In genomic region chr10:129402459-129402858, GRCh38 we compare ENCODE assay signal across 19 cellular contexts.
DNase-seq lines count a peak whose midpoint lies in the region; ATAC-seq and TF ChIP-seq lines count a peak whose summit lies in the region.
"Had no signal": no experiment of that assay in that cellular context is flagged by ENCODE, and none has a peak within 500 bp of the region (broad histone marks: within the 10 kb centered on the region; RNA-seq: fewer than 3 reads in every experiment).

No MANE protein-coding gene starts in this region.

- no peak overlapping the region for H2BK12ac ChIP-seq in neuronal stem cell (ENCODE audit: low read length)

- TF ChIP-seq CTCF in GM23338 (conservative IDR thresholded peaks at IDR 0.05; ENCODE audit: low read depth in 2 of 2): no peak
- no peak for TF ChIP-seq CTCF in endodermal cell (conservative IDR thresholded peaks at IDR 0.05)
- TF ChIP-seq CTCF in spleen (IDR thresholded peaks at IDR 0.05 in 8 of 11, conservative IDR thresholded peaks at IDR 0.05 in 3 of 11): no peak
- no peak for TF ChIP-seq CTCF in PC-3 (conservative IDR thresholded peaks at IDR 0.05; ENCODE audit: low read depth, low read length)

- H4K20me1 ChIP-seq in GM23338 (replicated peaks; ENCODE audit: insufficient read depth) (no peaks in the 10 kb centered on the region), PC-3 (ENCODE audit: low read length) (no peaks in the 10 kb centered on the region)

- H3K27me3 Mint-ChIP-seq in GM23338 (ENCODE audit: insufficient read depth, low read depth, poor library complexity) (no peaks in the 10 kb centered on the region), endodermal cell (ENCODE audit: insufficient read depth) (no peaks in the 10 kb centered on the region)
- no peaks in the 10 kb centered on the region for H3K27me3 Mint-ChIP-seq in activated naive CD4-positive, alpha-beta T cell treated with anti-CD3 and anti-CD28 coated beads, Interleukin-2, amount 10 ng/mL, durations not matched to agents 7 days and 5 days

- H3K23ac ChIP-seq in neuronal stem cell (ENCODE audit: low read depth, low read length, poor library complexity): no peak overlapping the region

- no peak overlapping the region for H4K8ac ChIP-seq in neuronal stem cell (ENCODE audit: low read depth, low read length)

- no peaks in the 10 kb centered on the region for H3K4me1 ChIP-seq in GM23338 (ENCODE audit: insufficient read depth)
- no peaks in the 10 kb centered on the region for H3K4me1 ChIP-seq in endodermal cell (ENCODE audit: control insufficient read depth, insufficient read depth, low read length)
- peaks cover 0 to 2% of the 10 kb centered on the region in 2 donors for H3K4me1 ChIP-seq in neuronal stem cell (ENCODE audit: control insufficient read depth in 2 of 2, insufficient read depth in 1 of 2, low read depth in 1 of 2, low read length in 2 of 2)
- no peaks in the 10 kb centered on the region for H3K4me1 ChIP-seq in spleen
- no peaks in the 10 kb centered on the region for H3K4me1 ChIP-seq in PC-3 (ENCODE audit: insufficient read depth, low read length)

- H3K4me2 ChIP-seq in GM23338 (no peak overlapping the region), neuronal stem cell (ENCODE audit: insufficient read depth, low read length, poor library complexity, severe bottlenecking) (no peak overlapping the region), PC-3 (ENCODE audit: low read length) (no peak overlapping the region)

- H3F3A ChIP-seq in GM23338 (replicated peaks; ENCODE audit: low read depth) (no peaks in the 10 kb centered on the region), PC-3 (ENCODE audit: low read length, unreplicated experiment) (no peaks in the 10 kb centered on the region)

- no peak for TF ChIP-seq POLR2A in spleen (IDR thresholded peaks at IDR 0.05)

- H3K27ac ChIP-seq in GM23338 (ENCODE audit: low read depth) (no peak overlapping the region), endodermal cell (ENCODE audit: low read depth, low read length) (no peak overlapping the region), neuronal stem cell (replicated peaks; ENCODE audit: low read length) (no peak overlapping the region), spleen (no peak overlapping the region), PC-3 (ENCODE audit: low read length) (no peak overlapping the region)
- H3K27ac ChIP-seq: GM23248 had no signal

- WGBS in endodermal cell (ENCODE audit: insufficient coverage in 1 of 2, insufficient read length in 1 of 2), 2 experiments: 85 to 89% methylated on average over 16 of the region's 16 CpGs
- WGBS in neuronal stem cell (ENCODE audit: extremely low coverage in 2 of 2, insufficient read length in 2 of 2, insufficient replicate concordance in 1 of 2), 2 donors: no CpG with 5 or more reads among the region's 16 CpGs
- 72 to 83% (median 80%) methylated on average over 16 of the region's 16 CpGs for WGBS in spleen, 5 donors

- DNase-seq in GM23338 (ENCODE audit: low spot score): no peak
- DNase-seq in endodermal cell: no peak
- no peak for DNase-seq in neuronal stem cell (ENCODE audit: low spot score)
- peak; percentile 37 for DNase-seq in ureter (ENCODE audit: low spot score)
- no peak for DNase-seq in spleen
- DNase-seq in activated naive CD4-positive, alpha-beta T cell treated with anti-CD3 and anti-CD28 coated beads, Interleukin-2, amount 10 ng/mL, durations not matched to agents 7 days and 5 days: no peak
- DNase-seq in PC-3: no peak
- DNase-seq: C1 segment of cervical spinal cord; Calu3; CD4-positive, alpha-beta memory T cell; COR-L47; DMS153; DND-41; EL; GDM1; GM23248; H9 had no signal

- H3K27ac Mint-ChIP-seq in GM23338: no peak overlapping the region
- H3K27ac Mint-ChIP-seq in endodermal cell: peak overlapping the region; percentile 32
- no peak overlapping the region for H3K27ac Mint-ChIP-seq in activated naive CD4-positive, alpha-beta T cell treated with anti-CD3 and anti-CD28 coated beads, Interleukin-2, amount 10 ng/mL, durations not matched to agents 7 days and 5 days
- H3K27ac Mint-ChIP-seq: CD4-positive, alpha-beta memory T cell had no signal

- H3K9me3 Mint-ChIP-seq in GM23338 (no peaks in the 10 kb centered on the region), endodermal cell (no peaks in the 10 kb centered on the region)
- H3K9me3 Mint-ChIP-seq in activated naive CD4-positive, alpha-beta T cell treated with anti-CD3 and anti-CD28 coated beads, Interleukin-2, amount 10 ng/mL, durations not matched to agents 7 days and 5 days: no peaks in the 10 kb centered on the region
- H3K9me3 Mint-ChIP-seq: CD4-positive, alpha-beta memory T cell; H9 had no signal

- H3K27me3 ChIP-seq in GM23338 (ENCODE audit: insufficient read depth) (no peaks in the 10 kb centered on the region), endodermal cell (ENCODE audit: control insufficient read depth, insufficient read depth, low read length, poor library complexity, severe bottlenecking) (no peaks in the 10 kb centered on the region), neuronal stem cell (ENCODE audit: control insufficient read depth in 3 of 3, insufficient read depth in 3 of 3, low read depth in 1 of 3, low read length in 3 of 3) (no peaks in the 10 kb centered on the region), spleen (replicated peaks in 1 of 7) (peaks cover 0 to 14% (median 0%) of the 10 kb centered on the region in 7 donors), PC-3 (ENCODE audit: low read length) (0 out of 2 replicates have a peak, but pooled peaks cover 11% of the 10 kb centered on the region)

- no peaks in the 10 kb centered on the region for H3K79me1 ChIP-seq in neuronal stem cell (ENCODE audit: low read depth, low read length)

- H3K36me3 ChIP-seq in GM23338 (ENCODE audit: insufficient read depth): no peaks in the 10 kb centered on the region
- no peaks in the 10 kb centered on the region for H3K36me3 ChIP-seq in endodermal cell (ENCODE audit: control insufficient read depth, insufficient read depth, low read length)
- no peaks in the 10 kb centered on the region for H3K36me3 ChIP-seq in neuronal stem cell (replicated peaks in 1 of 2; ENCODE audit: control insufficient read depth in 2 of 2, insufficient read depth in 2 of 2, low read length in 2 of 2)
- no peaks in the 10 kb centered on the region for H3K36me3 ChIP-seq in spleen
- no peaks in the 10 kb centered on the region for H3K36me3 ChIP-seq in PC-3 (ENCODE audit: low read depth, low read length)

- POLR2A ChIA-PET in PC-3 (lab: Charles Lee; ENCODE audit: unreplicated experiment): no interaction called here

- H3K14ac ChIP-seq in neuronal stem cell (ENCODE audit: low read length): no peak overlapping the region

- no TSS peak for BruUV-seq in PC-3 (replicated peaks; lab: Mats Ljungman, UMichigan)

- no peaks in the 10 kb centered on the region for H3K36me3 Mint-ChIP-seq in GM23338 (ENCODE audit: low read depth)
- no peaks in the 10 kb centered on the region for H3K36me3 Mint-ChIP-seq in endodermal cell (ENCODE audit: low read depth)
- H3K36me3 Mint-ChIP-seq in activated naive CD4-positive, alpha-beta T cell treated with anti-CD3 and anti-CD28 coated beads, Interleukin-2, amount 10 ng/mL, durations not matched to agents 7 days and 5 days: no peaks in the 10 kb centered on the region
- H3K36me3 Mint-ChIP-seq: CD4-positive, alpha-beta memory T cell had no signal

- H3K9me3 ChIP-seq in endodermal cell (ENCODE audit: control insufficient read depth, low read length): no peaks in the 10 kb centered on the region
- no peaks in the 10 kb centered on the region for H3K9me3 ChIP-seq in neuronal stem cell (replicated peaks in 1 of 2; ENCODE audit: control insufficient read depth in 2 of 2, insufficient read depth in 1 of 2, low read depth in 1 of 2, low read length in 2 of 2)
- H3K9me3 ChIP-seq in spleen: no peaks in the 10 kb centered on the region
- H3K9me3 ChIP-seq in PC-3 (ENCODE audit: low read length): no peaks in the 10 kb centered on the region

- H3K4me1 Mint-ChIP-seq in GM23338 (no peaks in the 10 kb centered on the region), endodermal cell (peaks cover 9% of the 10 kb centered on the region)
- H3K4me1 Mint-ChIP-seq in activated naive CD4-positive, alpha-beta T cell treated with anti-CD3 and anti-CD28 coated beads, Interleukin-2, amount 10 ng/mL, durations not matched to agents 7 days and 5 days: no peaks in the 10 kb centered on the region
- H3K4me1 Mint-ChIP-seq: CD4-positive, alpha-beta memory T cell had no signal

- CTCF ChIA-PET in activated naive CD4-positive, alpha-beta T cell treated with anti-CD3 and anti-CD28 coated beads, Interleukin-2, amount 10 ng/mL, durations not matched to agents 7 days and 5 days (lab: Charles Lee): no interaction called here
- CTCF ChIA-PET in PC-3 (lab: Charles Lee): no interaction called here

- H3K4me3 ChIP-seq in GM23338: no peak overlapping the region
- H3K4me3 ChIP-seq in endodermal cell (ENCODE audit: low read length): no peak overlapping the region
- H3K4me3 ChIP-seq in neuronal stem cell (ENCODE audit: low read length in 2 of 2): no peak overlapping the region
- no peak overlapping the region for H3K4me3 ChIP-seq in spleen
- no peak overlapping the region for H3K4me3 ChIP-seq in PC-3 (ENCODE audit: low read length)
- H3K4me3 ChIP-seq: GM12878, GM23248 had no signal

- no peak overlapping the region for H3K4ac ChIP-seq in neuronal stem cell (ENCODE audit: low read length)

- H3K9me2 ChIP-seq in GM23338 (ENCODE audit: insufficient read depth) (no peaks in the 10 kb centered on the region), PC-3 (replicated peaks; ENCODE audit: low read length) (no peaks in the 10 kb centered on the region)

- H2AK5ac ChIP-seq in neuronal stem cell (ENCODE audit: low read depth, low read length): peak overlapping the region; percentile 61

- H2BK5ac ChIP-seq in neuronal stem cell (ENCODE audit: low read length): no peak overlapping the region

- peak overlapping the region; percentile 83 for H2AFZ ChIP-seq in GM23338
- no peak overlapping the region for H2AFZ ChIP-seq in neuronal stem cell (ENCODE audit: low read length)
- no peak overlapping the region for H2AFZ ChIP-seq in PC-3 (ENCODE audit: low read length)
- H2AFZ ChIP-seq: GM23248 had no signal

- H3K4me3 Mint-ChIP-seq in GM23338 (no peak overlapping the region), endodermal cell (no peak overlapping the region)
- H3K4me3 Mint-ChIP-seq in activated naive CD4-positive, alpha-beta T cell treated with anti-CD3 and anti-CD28 coated beads, Interleukin-2, amount 10 ng/mL, durations not matched to agents 7 days and 5 days: no peak overlapping the region
- H3K4me3 Mint-ChIP-seq: CD4-positive, alpha-beta memory T cell; H9 had no signal

- no peak overlapping the region for H4K91ac ChIP-seq in neuronal stem cell (ENCODE audit: low read depth, low read length, poor library complexity)

- ATAC-seq in GM23338 (no peak), PC-3 (no peak)
- ATAC-seq: GM12878, HCT116 had no signal

- H3K9ac ChIP-seq in endodermal cell (ENCODE audit: extremely low read depth, low read length, poor library complexity, severe bottlenecking): no peak overlapping the region
- H3K9ac ChIP-seq in neuronal stem cell (ENCODE audit: low read depth, low read length, poor library complexity): no peak overlapping the region
- no peak overlapping the region for H3K9ac ChIP-seq in PC-3 (ENCODE audit: low read length)
- H3K9ac ChIP-seq: GM23248 had no signal

- H3K18ac ChIP-seq in neuronal stem cell (ENCODE audit: low read length): peak overlapping the region; percentile 2

- H2BK15ac ChIP-seq in neuronal stem cell (ENCODE audit: low read length): no peak overlapping the region

- no peaks in the 10 kb centered on the region for H3K79me2 ChIP-seq in GM23338 (replicated peaks; ENCODE audit: insufficient read depth)
- no peaks in the 10 kb centered on the region for H3K79me2 ChIP-seq in PC-3 (ENCODE audit: low read length)

- intact Hi-C loops in spleen (cut with DNase I; ENCODE audit: low total_unique reads): no loop called here
- intact Hi-C loops in PC-3 (cut with micrococcal nuclease): no loop called here

- H2BK120ac ChIP-seq in neuronal stem cell (ENCODE audit: low read depth, low read length): no peak overlapping the region
